8 cellular contexts compared by ENCODE assay signal in the genomic region with DNA sequence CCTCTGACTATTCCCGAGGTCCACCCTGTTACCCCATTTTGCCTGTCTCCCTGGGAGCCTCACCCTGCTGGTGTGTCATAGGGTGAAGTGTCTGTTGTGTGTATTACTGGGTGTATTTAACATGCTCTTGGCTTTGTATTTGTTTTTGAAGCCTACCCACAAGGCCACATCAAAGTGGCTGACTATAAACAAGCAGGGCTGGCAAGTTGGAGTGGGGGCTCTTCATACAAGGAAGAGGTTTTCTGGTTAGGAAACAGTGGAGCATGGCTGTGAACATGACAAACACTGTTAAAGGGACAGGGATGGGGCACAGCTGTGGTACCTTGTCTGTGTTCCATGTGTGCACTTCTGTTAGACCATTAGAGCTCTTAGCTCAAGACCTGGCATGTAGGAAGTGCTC. TPM values are rescaled to one million over a fixed set of nuclear protein-coding genes. Genes with fewer than 3 reads are reported as not detected.
DNase-seq lines count a peak whose midpoint lies in the region; ATAC-seq and TF ChIP-seq lines count a peak whose summit lies in the region.

No MANE protein-coding gene starts in this region.

- no peaks in the 10 kb centered on the region for H3K36me3 Mint-ChIP-seq in natural killer cell treated with Interleukin-12 subunit alpha and Interleukin-12 subunit beta and Interleukin-15 and Interleukin-18, amount 100 ng/mL, for 72 hours

- no peak for TF ChIP-seq CTCF in tibial nerve (IDR thresholded peaks at IDR 0.05)

- TF ChIP-seq EP300 in tibial nerve (IDR thresholded peaks at IDR 0.05) = no peak

- peak overlapping the region; percentile 74 for H3K4me3 Mint-ChIP-seq in natural killer cell treated with Interleukin-12 subunit alpha and Interleukin-12 subunit beta and Interleukin-15 and Interleukin-18, amount 100 ng/mL, for 72 hours

- WGBS in tibial nerve, 2 donors = 64 to 67% methylated on average over 1 of the region's 1 CpG

- H3K27ac ChIP-seq in tibial nerve = peak overlapping the region in 1 of 4 donors; percentile 8

- H3K36me3 ChIP-seq in MG63 (no peaks in the 10 kb centered on the region), tibial nerve (peaks cover 0 to 9% (median 1%) of the 10 kb centered on the region in 3 donors)

- peak overlapping the region; percentile 85 to 94 for H3K27ac Mint-ChIP-seq in natural killer cell treated with Interleukin-12 subunit alpha and Interleukin-12 subunit beta and Interleukin-15 and Interleukin-18, amount 100 ng/mL, for 72 hours

- ATAC-seq in GM19372 (IDR thresholded peaks at IDR 0.05; ENCODE audit: low read depth, unreplicated experiment) = peak; percentile 25
- ATAC-seq in natural killer cell treated with Interleukin-12 subunit alpha and Interleukin-12 subunit beta and Interleukin-15 and Interleukin-18, amount 100 ng/mL, for 72 hours = peak in 1 of 2 donors; percentile 54

- H3K4me1 ChIP-seq in tibial nerve = peaks cover 0 to 28% (median 8%) of the 10 kb centered on the region in 4 donors

- H3K4me3 ChIP-seq in MG63 (no peak overlapping the region), tibial nerve (no peak overlapping the region)

- H3K9me3 Mint-ChIP-seq in natural killer cell treated with Interleukin-12 subunit alpha and Interleukin-12 subunit beta and Interleukin-15 and Interleukin-18, amount 100 ng/mL, for 72 hours = no peaks in the 10 kb centered on the region

- H3K9me3 ChIP-seq in MG63 (no peaks in the 10 kb centered on the region), tibial nerve (no peaks in the 10 kb centered on the region)

- DNase-seq in MG63 = peak; percentile 29
- peak; percentile 80 for DNase-seq in activated effector memory CD4-positive, alpha-beta T cell treated with anti-CD3 and anti-CD28 coated beads, Interleukin-2, amount 50 U/mL, for 16 hours
- DNase-seq in natural killer cell treated with Interleukin-12 subunit alpha and Interleukin-12 subunit beta and Interleukin-15 and Interleukin-18, amount 100 ng/mL, for 72 hours (ENCODE audit: low spot score) = no peak
- no peak for DNase-seq in GF-D8 (lab: John Stamatoyannopoulos, UW)
- DNase-seq in tibial nerve (ENCODE audit: low spot score in 2 of 2) = no peak
- DNase-seq in AML-193 (lab: John Stamatoyannopoulos, UW) = no peak
- no peak for DNase-seq in OCI-M2 (lab: John Stamatoyannopoulos, UW; ENCODE audit: unreplicated experiment)

- H3K27me3 Mint-ChIP-seq in natural killer cell treated with Interleukin-12 subunit alpha and Interleukin-12 subunit beta and Interleukin-15 and Interleukin-18, amount 100 ng/mL, for 72 hours = no peaks in the 10 kb centered on the region

- peaks cover 65 to 75% of the 10 kb centered on the region in 2 donors for H3K4me1 Mint-ChIP-seq in natural killer cell treated with Interleukin-12 subunit alpha and Interleukin-12 subunit beta and Interleukin-15 and Interleukin-18, amount 100 ng/mL, for 72 hours (ENCODE audit: low read depth in 2 of 2)

- no peak for TF ChIP-seq POLR2A in tibial nerve (IDR thresholded peaks at IDR 0.05)

- H3K27me3 ChIP-seq in MG63 (no peaks in the 10 kb centered on the region), tibial nerve (no peaks in the 10 kb centered on the region)

RNA-seq across cellular contexts. Expression of a gene that starts 26.3 kb away (rescaled TPM):
- 4.0 and 4.8 TPM in 2 replicates for total RNA-seq in MG63 (2014; rRNA removed; shearing (Covaris generic); ENCODE audit: low replicate concordance)
- total RNA-seq in natural killer cell treated with Interleukin-12 subunit alpha and Interleukin-12 subunit beta and Interleukin-15 and Interleukin-18, amount 100 ng/mL, for 72 hours = 10 to 100 TPM; 30.3 to 34.5 TPM
- total RNA-seq in tibial nerve = 10 to 100 TPM; 31.9 to 39.3 (median 35.7) TPM

Comparison
In these comparisons a context has a peak if more than half of its experiments do, and no peak if none do; other contexts are left out.
1. DNase-seq: peak in MG63 (single experiment) and activated effector memory CD4-positive, alpha-beta T cell treated with anti-CD3 and anti-CD28 coated beads, Interleukin-2, amount 50 U/mL, for 16 hours (single experiment); none in natural killer cell treated with Interleukin-12 subunit alpha and Interleukin-12 subunit beta and Interleukin-15 and Interleukin-18, amount 100 ng/mL, for 72 hours (single experiment), GF-D8 (single experiment), tibial nerve (0 of 2), AML-193 (0 of 2) and OCI-M2 (single experiment).